In genomic region chr12:64147011-64147671, GRCh38 we compare ENCODE assay signal across 14 cellular contexts.
DNase-seq lines count a peak whose midpoint lies in the region; ATAC-seq and TF ChIP-seq lines count a peak whose summit lies in the region.
"Had no signal": no experiment of that assay in that cellular context is flagged by ENCODE, and none has a peak within 500 bp of the region (broad histone marks: within the 10 kb centered on the region; RNA-seq: fewer than 3 reads in every experiment).

No MANE protein-coding gene starts in this region.

- peaks cover 0 to 9% (median 0%) of the 10 kb centered on the region in 4 donors for H3K4me1 Mint-ChIP-seq in CD4-positive, CD25-positive, alpha-beta regulatory T cell
- 0 out of 4 replicates have a peak, but pooled peaks cover 2 to 5% of the 10 kb centered on the region in 2 experiments for H3K4me1 Mint-ChIP-seq in H9
- H3K4me1 Mint-ChIP-seq in activated CD8-positive, alpha-beta T cell treated with anti-CD3 and anti-CD28 coated beads for 36 hours (ENCODE audit: low read depth), result peaks cover 3% of the 10 kb centered on the region
- H3K4me1 Mint-ChIP-seq in Calu3 (ENCODE audit: low read depth, unreplicated experiment), result no peaks in the 10 kb centered on the region

- peak in 1 of 3 donors; percentile 27 for DNase-seq in CD4-positive, CD25-positive, alpha-beta regulatory T cell
- DNase-seq in H9 (no peak), kidney tubule cell (ENCODE audit: low spot score) (peak; percentile 79), DMS114 treated with DMSO at 0.1 percent for 48 hours (lab: John Stamatoyannopoulos, UW; ENCODE audit: unreplicated experiment) (no peak), left ventricle myocardium superior (no peak), heart left ventricle (no peak), Calu3 (no peak)
- peak; percentile 3 for DNase-seq in activated CD8-positive, alpha-beta T cell treated with anti-CD3 and anti-CD28 coated beads for 36 hours
- DNase-seq: gastrocnemius medialis, GDM1, NCI-H2029, sigmoid colon had no signal

- no TSS peak for BruUV-seq in Calu3 (replicated peaks; lab: Mats Ljungman, UMichigan)

- H3K79me1 ChIP-seq in H9 (ENCODE audit: insufficient read depth, low read depth, low read length, poor library complexity, severe bottlenecking), result no peaks in the 10 kb centered on the region

- WGBS in H9 (ENCODE audit: extremely low coverage, insufficient read length, low lambda C conversion rate), result no CpG with 5 or more reads among the region's 21 CpGs
- WGBS in heart left ventricle, 4 donors, result 76 to 83% (median 81%) methylated on average over 21 of the region's 21 CpGs

- H3K4me3 Mint-ChIP-seq in CD4-positive, CD25-positive, alpha-beta regulatory T cell, result peak overlapping the region in 3 of 4 donors; percentile 33 to 90 (median 81)
- peak overlapping the region in 1 of 2 experiments; percentile 39; a peak in 1 of 5 replicates for H3K4me3 Mint-ChIP-seq in H9
- H3K4me3 Mint-ChIP-seq in activated CD8-positive, alpha-beta T cell treated with anti-CD3 and anti-CD28 coated beads for 36 hours, result no peak overlapping the region
- no peak overlapping the region for H3K4me3 Mint-ChIP-seq in Calu3 (ENCODE audit: low read depth, unreplicated experiment)
- H3K4me3 Mint-ChIP-seq: neural progenitor cell had no signal

- no peaks in the 10 kb centered on the region for H4K20me1 ChIP-seq in H9 (ENCODE audit: control insufficient read depth, insufficient read depth, insufficient read length)

- H4K8ac ChIP-seq in H9 (replicated peaks; ENCODE audit: insufficient read length, low read depth, low read length), result no peak overlapping the region

- H3K18ac ChIP-seq in H9 (ENCODE audit: insufficient read length, low read depth, low read length), result no peak overlapping the region

- H3K4me3 ChIP-seq in CD4-positive, CD25-positive, alpha-beta regulatory T cell (ENCODE audit: low read depth, low read length), result peak overlapping the region; percentile 9
- H3K4me3 ChIP-seq in heart left ventricle, result no peak overlapping the region
- H3K4me3 ChIP-seq: gastrocnemius medialis, neural progenitor cell, sigmoid colon had no signal

- intact Hi-C loops in activated CD8-positive, alpha-beta T cell treated with anti-CD3 and anti-CD28 coated beads for 36 hours (cut with micrococcal nuclease), result no loop called here
- intact Hi-C loops in left ventricle myocardium superior (cut with micrococcal nuclease) (no loop called here), heart left ventricle (cut with DNase I) (no loop called here), Calu3 (cut with micrococcal nuclease; ENCODE audit: unreplicated experiment) (no loop called here)

- H3K4me1 ChIP-seq in CD4-positive, CD25-positive, alpha-beta regulatory T cell (ENCODE audit: control insufficient read depth, insufficient read depth, low read length, poor library complexity, severe bottlenecking), result no peaks in the 10 kb centered on the region
- H3K4me1 ChIP-seq in H9 (ENCODE audit: insufficient read depth, low read length) (no peaks in the 10 kb centered on the region; the same call in 1 of the 2 replicates), heart left ventricle (no peaks in the 10 kb centered on the region)
- H3K4me1 ChIP-seq: gastrocnemius medialis, neural progenitor cell, sigmoid colon had no signal

- H2BK15ac ChIP-seq in H9 (ENCODE audit: low read depth, low read length), result no peak overlapping the region

- no peak overlapping the region for H3K56ac ChIP-seq in H9 (ENCODE audit: insufficient read length, low read depth, low read length)

- no peak overlapping the region for H3K23ac ChIP-seq in H9 (ENCODE audit: insufficient read length, low read depth, low read length)

- H3K23me2 ChIP-seq in H9 (ENCODE audit: insufficient read length, low read depth, low read length, poor library complexity, severe bottlenecking), result no peaks in the 10 kb centered on the region

- H2BK12ac ChIP-seq in H9 (ENCODE audit: insufficient read length, low read depth, low read length), result no peak overlapping the region

- POLR2A ChIA-PET in activated CD8-positive, alpha-beta T cell treated with anti-CD3 and anti-CD28 coated beads for 36 hours (lab: Charles Lee), result interaction anchor here (0.5 kb wide), 1 partner anchor 557 kb away, joined by 3 read pairs; no protein-coding TSS in a partner anchor

- H3K9me3 Mint-ChIP-seq in CD4-positive, CD25-positive, alpha-beta regulatory T cell, result peaks cover 0 to 2% (median 0%) of the 10 kb centered on the region in 7 donors
- H3K9me3 Mint-ChIP-seq in H9 (no peaks in the 10 kb centered on the region), Calu3 (ENCODE audit: low read depth, unreplicated experiment) (no peaks in the 10 kb centered on the region)
- no peaks in the 10 kb centered on the region for H3K9me3 Mint-ChIP-seq in activated CD8-positive, alpha-beta T cell treated with anti-CD3 and anti-CD28 coated beads for 36 hours
- H3K9me3 Mint-ChIP-seq: neural progenitor cell had no signal

- CTCF ChIA-PET in activated CD8-positive, alpha-beta T cell treated with anti-CD3 and anti-CD28 coated beads for 36 hours (lab: Charles Lee), result no interaction called here
- CTCF ChIA-PET in Calu3 (lab: Charles Lee), result no interaction called here

- no peak overlapping the region for H2BK5ac ChIP-seq in H9 (ENCODE audit: insufficient read length, low read length)

- H3K36me3 Mint-ChIP-seq in CD4-positive, CD25-positive, alpha-beta regulatory T cell, result peaks cover 15% of the 10 kb centered on the region
- H3K36me3 Mint-ChIP-seq in H9 (ENCODE audit: insufficient read depth in 1 of 3, low read depth in 3 of 3) (peaks cover 4 to 6% (median 4%) of the 10 kb centered on the region in 3 experiments; a peak in 4 of 7 replicates), Calu3 (ENCODE audit: insufficient read depth, unreplicated experiment) (no peaks in the 10 kb centered on the region)
- no peaks in the 10 kb centered on the region for H3K36me3 Mint-ChIP-seq in activated CD8-positive, alpha-beta T cell treated with anti-CD3 and anti-CD28 coated beads for 36 hours (ENCODE audit: low read depth)

- no peak overlapping the region for H3K14ac ChIP-seq in H9 (ENCODE audit: insufficient read depth, low read length)

- H3K9me3 ChIP-seq in CD4-positive, CD25-positive, alpha-beta regulatory T cell (ENCODE audit: control insufficient read depth in 2 of 2, low read length in 2 of 2), result no peaks in the 10 kb centered on the region
- no peaks in the 10 kb centered on the region for H3K9me3 ChIP-seq in H9 (ENCODE audit: control insufficient read depth, low read depth, low read length)
- H3K9me3 ChIP-seq in heart left ventricle, result no peaks in the 10 kb centered on the region
- H3K9me3 ChIP-seq: gastrocnemius medialis, sigmoid colon had no signal

- H3K9ac ChIP-seq in H9 (ENCODE audit: extremely low read depth, insufficient read length, low read length), result no peak overlapping the region
- H3K9ac ChIP-seq: neural progenitor cell had no signal

- no peak for TF ChIP-seq POLR2A in heart left ventricle (IDR thresholded peaks at IDR 0.05)

- peaks cover 4% of the 10 kb centered on the region for H3K27me3 Mint-ChIP-seq in CD4-positive, CD25-positive, alpha-beta regulatory T cell
- H3K27me3 Mint-ChIP-seq in H9 (ENCODE audit: low read depth) (no peaks in the 10 kb centered on the region), Calu3 (ENCODE audit: unreplicated experiment) (no peaks in the 10 kb centered on the region)
- no peaks in the 10 kb centered on the region for H3K27me3 Mint-ChIP-seq in activated CD8-positive, alpha-beta T cell treated with anti-CD3 and anti-CD28 coated beads for 36 hours

- no peak overlapping the region for H3K4me2 ChIP-seq in H9 (ENCODE audit: insufficient read depth, insufficient read length, low read length)
- H3K4me2 ChIP-seq: neural progenitor cell had no signal

- ATAC-seq in CD4-positive, CD25-positive, alpha-beta regulatory T cell (ENCODE audit: low read depth in 2 of 2), result no peak
- no peak for ATAC-seq in activated CD8-positive, alpha-beta T cell treated with anti-CD3 and anti-CD28 coated beads for 36 hours
- no peak for ATAC-seq in left ventricle myocardium superior
- no peak for ATAC-seq in heart left ventricle
- ATAC-seq: activated CD4-positive, CD25-positive, alpha-beta regulatory T cell treated with anti-CD3 and anti-CD28 coated beads, Interleukin-2, amount 50 U/mL, for 24 hours; gastrocnemius medialis had no signal

- no peak overlapping the region for H4K91ac ChIP-seq in H9 (ENCODE audit: insufficient read length, low read depth, low read length)

- H3K27me3 ChIP-seq in CD4-positive, CD25-positive, alpha-beta regulatory T cell (ENCODE audit: control insufficient read depth, insufficient read depth, low read length), result no peaks in the 10 kb centered on the region
- H3K27me3 ChIP-seq in H9 (ENCODE audit: insufficient read depth, low read length) (no peaks in the 10 kb centered on the region), heart left ventricle (no peaks in the 10 kb centered on the region)
- H3K27me3 ChIP-seq: gastrocnemius medialis, neural progenitor cell, sigmoid colon had no signal

- no peak overlapping the region for H2AFZ ChIP-seq in H9 (ENCODE audit: low read length)
- H2AFZ ChIP-seq: neural progenitor cell had no signal

- H3K79me2 ChIP-seq in H9 (ENCODE audit: insufficient read depth, low read length), result no peaks in the 10 kb centered on the region

- H3T11ph ChIP-seq in H9 (ENCODE audit: low read length), result no peak overlapping the region

- H2BK120ac ChIP-seq in H9 (ENCODE audit: low read depth, low read length, poor library complexity, severe bottlenecking), result no peak overlapping the region

- no peak for TF ChIP-seq CTCF in H9 (conservative IDR thresholded peaks at IDR 0.05)
- TF ChIP-seq CTCF in activated CD8-positive, alpha-beta T cell treated with anti-CD3 and anti-CD28 coated beads for 36 hours (IDR thresholded peaks at IDR 0.05), result no peak
- TF ChIP-seq CTCF in heart left ventricle (IDR thresholded peaks at IDR 0.05), result no peak
- TF ChIP-seq CTCF in Calu3 (IDR thresholded peaks at IDR 0.05; ENCODE audit: unreplicated experiment), result no peak

- H2AK5ac ChIP-seq in H9 (ENCODE audit: insufficient read length, low read length), result no peak overlapping the region

- H4K5ac ChIP-seq in H9 (ENCODE audit: insufficient read length, low read depth, low read length), result no peak overlapping the region

- H3K36me3 ChIP-seq in CD4-positive, CD25-positive, alpha-beta regulatory T cell (ENCODE audit: control insufficient read depth, insufficient read depth, low read length), result no peaks in the 10 kb centered on the region
- peaks cover 0 to 20% (median 11%) of the 10 kb centered on the region in 9 donors for H3K36me3 ChIP-seq in heart left ventricle
- H3K36me3 ChIP-seq: gastrocnemius medialis, neural progenitor cell had no signal

- no peak overlapping the region for H2BK20ac ChIP-seq in H9 (ENCODE audit: low read depth, low read length, poor library complexity, severe bottlenecking)

- H3K27ac Mint-ChIP-seq in CD4-positive, CD25-positive, alpha-beta regulatory T cell, result peak overlapping the region in 2 of 3 donors; percentile 6 to 83
- H3K27ac Mint-ChIP-seq in H9, result peak overlapping the region in 2 of 3 experiments; percentile 34 to 87; a peak in 3 of 7 replicates
- H3K27ac Mint-ChIP-seq in activated CD8-positive, alpha-beta T cell treated with anti-CD3 and anti-CD28 coated beads for 36 hours, result no peak overlapping the region
- H3K27ac Mint-ChIP-seq in Calu3 (ENCODE audit: unreplicated experiment), result no peak overlapping the region
- H3K27ac Mint-ChIP-seq: neural progenitor cell had no signal

- no peak overlapping the region for H3K27ac ChIP-seq in CD4-positive, CD25-positive, alpha-beta regulatory T cell (ENCODE audit: insufficient read depth, low read length, poor library complexity, severe bottlenecking)
- H3K27ac ChIP-seq in H9 (ENCODE audit: insufficient read length, low read depth, low read length) (no peak overlapping the region), heart left ventricle (no peak overlapping the region)
- H3K27ac ChIP-seq: gastrocnemius medialis, neural progenitor cell, sigmoid colon had no signal

- H3K4ac ChIP-seq in H9 (ENCODE audit: low read depth, low read length), result no peak overlapping the region

Comparison
In these comparisons a context has a peak if more than half of its experiments do, and no peak if none do; other contexts are left out.
1. DNase-seq: peak in activated CD8-positive, alpha-beta T cell treated with anti-CD3 and anti-CD28 coated beads for 36 hours (single experiment) and kidney tubule cell (single experiment); none in H9 (single experiment), DMS114 treated with DMSO at 0.1 percent for 48 hours (single experiment), left ventricle myocardium superior (single experiment), heart left ventricle (0 of 5) and Calu3 (single experiment).
2. H3K27ac Mint-ChIP-seq: peak in CD4-positive, CD25-positive, alpha-beta regulatory T cell (2 of 3) and H9 (2 of 3); none in activated CD8-positive, alpha-beta T cell treated with anti-CD3 and anti-CD28 coated beads for 36 hours (single experiment) and Calu3 (single experiment).
3. H3K4me3 Mint-ChIP-seq: peak in CD4-positive, CD25-positive, alpha-beta regulatory T cell (3 of 4); none in activated CD8-positive, alpha-beta T cell treated with anti-CD3 and anti-CD28 coated beads for 36 hours (single experiment) and Calu3 (single experiment).